ENCODE assay signal across 17 cellular contexts in the genomic region with DNA sequence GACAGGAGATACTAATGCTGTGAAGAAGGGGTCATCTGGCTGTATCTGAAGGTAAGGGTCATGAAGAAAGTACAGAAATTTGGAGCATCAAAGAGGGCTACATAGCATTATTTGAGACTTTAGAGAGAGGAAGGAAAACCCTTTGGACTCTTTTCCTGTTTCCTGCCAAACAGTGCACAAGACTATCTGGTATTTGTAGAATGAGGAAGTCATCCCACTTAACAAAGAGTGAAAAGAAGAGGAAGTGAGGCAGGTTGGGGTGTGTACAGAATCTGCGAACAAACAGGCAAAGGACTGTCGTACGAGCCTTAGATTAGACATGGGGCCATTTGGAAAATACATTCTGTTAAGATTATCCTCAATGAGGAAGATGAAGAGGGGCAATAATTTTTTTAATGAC.
DNase-seq lines count a peak whose midpoint lies in the region; ATAC-seq and TF ChIP-seq lines count a peak whose summit lies in the region.
"Had no signal": no experiment of that assay in that cellular context is flagged by ENCODE, and none has a peak within 500 bp of the region (broad histone marks: within the 10 kb centered on the region; RNA-seq: fewer than 3 reads in every experiment).

No MANE protein-coding gene starts in this region.

- no peak overlapping the region for H3K9ac ChIP-seq in PC-3 (ENCODE audit: low read length)

- H4K20me1 ChIP-seq in PC-3 (ENCODE audit: low read length), result no peaks in the 10 kb centered on the region

- H3K27ac Mint-ChIP-seq in natural killer cell, result no peak overlapping the region
- H3K27ac Mint-ChIP-seq: CD4-positive, alpha-beta T cell had no signal

- H3K4me3 ChIP-seq in PC-3 (ENCODE audit: low read length) (no peak overlapping the region), upper lobe of right lung (no peak overlapping the region)

- intact Hi-C loops in PC-3 (cut with micrococcal nuclease), result no loop called here
- intact Hi-C loops in natural killer cell (cut with micrococcal nuclease), result no loop called here
- intact Hi-C loops in upper lobe of right lung (cut with DNase I), result no loop called here

- no peaks in the 10 kb centered on the region for H3K36me3 ChIP-seq in PC-3 (ENCODE audit: low read depth, low read length)
- no peaks in the 10 kb centered on the region for H3K36me3 ChIP-seq in upper lobe of right lung
- H3K36me3 ChIP-seq: BE2C had no signal

- H2AFZ ChIP-seq in PC-3 (ENCODE audit: low read length), result no peak overlapping the region

- no peaks in the 10 kb centered on the region for H3K4me1 Mint-ChIP-seq in natural killer cell

- H3K27me3 ChIP-seq in PC-3 (ENCODE audit: low read length), result no peaks in the 10 kb centered on the region
- H3K27me3 ChIP-seq in upper lobe of right lung, result no peaks in the 10 kb centered on the region
- H3K27me3 ChIP-seq: BE2C had no signal

- no peaks in the 10 kb centered on the region for H3K9me2 ChIP-seq in PC-3 (replicated peaks; ENCODE audit: low read length)

- no peaks in the 10 kb centered on the region for H3K79me2 ChIP-seq in PC-3 (ENCODE audit: low read length)

- H3F3A ChIP-seq in PC-3 (ENCODE audit: low read length, unreplicated experiment), result no peaks in the 10 kb centered on the region

- ATAC-seq in PC-3 (peak; percentile 42; the same call in 1 of the 2 replicates), natural killer cell (no peak), upper lobe of right lung (no peak), GM18873 (IDR thresholded peaks at IDR 0.05; ENCODE audit: low FRiP score, unreplicated experiment) (no peak)

- no peaks in the 10 kb centered on the region for H3K27me3 Mint-ChIP-seq in natural killer cell (ENCODE audit: low read depth in 2 of 2)
- H3K27me3 Mint-ChIP-seq: CD4-positive, alpha-beta T cell had no signal

- H3K4me3 Mint-ChIP-seq in natural killer cell, result no peak overlapping the region
- H3K4me3 Mint-ChIP-seq: CD4-positive, alpha-beta T cell had no signal

- TF ChIP-seq CTCF in PC-3 (conservative IDR thresholded peaks at IDR 0.05; ENCODE audit: low read depth, low read length) (no peak), natural killer cell (IDR thresholded peaks at IDR 0.05) (no peak), upper lobe of right lung (IDR thresholded peaks at IDR 0.05) (no peak)

- H3K36me3 Mint-ChIP-seq in natural killer cell, result peaks cover 12% of the 10 kb centered on the region

- in situ Hi-C loops in KBM-7 (cut with MboI; ENCODE audit: low pct_unique_long_range_greater_than_20kb, low sequenced_read_pairs), result no loop called here

- CTCF ChIA-PET in PC-3 (lab: Charles Lee), result interaction anchor here (0.6 kb wide), 1 partner anchor 192 kb away, joined by 4 read pairs; no protein-coding TSS in a partner anchor

- no peak overlapping the region for H3K4me2 ChIP-seq in PC-3 (ENCODE audit: low read length)

- peak; percentile 43 for DNase-seq in KBM-7
- peak; percentile 31 for DNase-seq in PC-3
- DNase-seq in dermis blood vessel endothelial cell, result peak; percentile 22
- peak; percentile 16 for DNase-seq in mucosa of gallbladder (ENCODE audit: low spot score)
- no peak for DNase-seq in natural killer cell
- DNase-seq in upper lobe of right lung, result no peak
- DNase-seq: BE2C; CD4-positive, alpha-beta T cell; GOT3; IMR-90; NCI-H1436; NCI-H2029; NCI-H2171 treated with DMSO at 0.1 percent for 48 hours; NCI-H446 treated with DMSO at 0.1 percent for 48 hours; NK-92 treated with Interleukin-12 subunit alpha and Interleukin-12 subunit beta, amount 100 ng/mL, for 24 hours had no signal

- POLR2A ChIA-PET in PC-3 (lab: Charles Lee; ENCODE audit: unreplicated experiment), result no interaction called here

- H3K4me1 ChIP-seq in PC-3 (ENCODE audit: insufficient read depth, low read length) (peaks cover 18% of the 10 kb centered on the region; the same call in 1 of the 2 replicates), upper lobe of right lung (no peaks in the 10 kb centered on the region)
- H3K4me1 ChIP-seq: BE2C had no signal

- H3K27ac ChIP-seq in PC-3 (ENCODE audit: low read length), result no peak overlapping the region
- H3K27ac ChIP-seq in upper lobe of right lung, result no peak overlapping the region
- H3K27ac ChIP-seq: RWPE1 had no signal

- BruUV-seq in PC-3 (replicated peaks; lab: Mats Ljungman, UMichigan), result no TSS peak

- peaks cover 10 to 26% of the 10 kb centered on the region in 2 donors for H3K9me3 Mint-ChIP-seq in natural killer cell

- H3K9me3 ChIP-seq in PC-3 (ENCODE audit: low read length) (peaks cover 6% of the 10 kb centered on the region; the same call in 1 of the 2 replicates), upper lobe of right lung (no peaks in the 10 kb centered on the region)
- H3K9me3 ChIP-seq: BE2C had no signal

Comparison
In these comparisons a context has a peak if more than half of its experiments do, and no peak if none do; other contexts are left out.
1. DNase-seq: peak in KBM-7 (single experiment), PC-3 (single experiment), dermis blood vessel endothelial cell (single experiment) and mucosa of gallbladder (single experiment); none in natural killer cell (single experiment) and upper lobe of right lung (single experiment).